10 cellular contexts compared by ENCODE assay signal in the genomic region with DNA sequence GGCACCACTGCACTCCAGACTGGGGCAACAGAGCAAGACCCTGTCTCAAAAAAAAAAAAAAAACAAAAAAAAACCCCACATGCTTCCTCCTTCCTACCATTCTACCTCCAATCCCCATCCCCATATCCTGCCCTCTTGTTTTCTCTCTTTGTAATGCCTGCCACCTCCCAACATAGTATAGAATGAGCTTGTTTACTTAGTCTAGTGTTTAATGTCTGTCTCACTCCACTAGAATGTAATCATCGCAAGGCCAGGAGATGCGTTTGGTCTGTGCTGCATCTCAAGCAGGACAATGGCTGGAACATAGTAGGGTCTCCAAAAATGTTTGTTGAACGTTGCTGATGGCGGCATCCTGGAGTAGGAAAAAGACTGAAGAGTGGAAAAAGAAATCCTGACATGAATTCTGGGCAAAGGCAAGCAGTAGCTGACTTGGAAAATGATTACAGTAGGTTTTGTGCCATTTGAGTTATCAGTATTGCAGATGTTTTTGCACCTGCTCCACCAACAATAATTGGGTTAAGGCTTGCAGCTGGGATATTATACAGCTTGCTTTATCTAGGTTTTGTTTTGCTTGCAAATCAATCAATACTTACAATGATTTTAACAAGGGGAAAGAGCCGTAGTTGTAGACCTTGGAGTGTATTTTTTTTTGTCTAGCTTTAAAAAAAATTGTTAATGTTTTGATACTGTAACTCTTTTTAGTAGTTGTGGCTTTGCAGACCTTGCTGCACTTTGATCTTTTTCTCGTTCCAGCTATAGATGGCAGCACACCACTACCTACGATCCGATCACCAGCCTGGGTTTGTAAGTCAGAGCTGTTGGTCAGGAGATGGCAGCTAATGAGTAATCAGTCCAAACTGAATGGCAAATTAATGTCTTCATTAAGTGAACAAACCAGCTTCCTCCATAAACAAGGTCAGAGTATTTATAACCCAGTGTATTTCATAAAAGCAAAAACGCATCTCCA.
DNase-seq lines count a peak whose midpoint lies in the region; ATAC-seq and TF ChIP-seq lines count a peak whose summit lies in the region.
"Had no signal": no experiment of that assay in that cellular context is flagged by ENCODE, and none has a peak within 500 bp of the region (broad histone marks: within the 10 kb centered on the region; RNA-seq: fewer than 3 reads in every experiment).

No MANE protein-coding gene starts in this region.

- TF ChIP-seq CTCF in LNCaP clone FGC (IDR thresholded peaks at IDR 0.05; ENCODE audit: control insufficient read depth, extremely low read depth, insufficient read depth), result peak; percentile 73
- TF ChIP-seq CTCF in astrocyte of the cerebellum (IDR thresholded peaks at IDR 0.05; ENCODE audit: low read depth, low read length, missing control alignments), result peak; percentile 23
- TF ChIP-seq CTCF in right lobe of liver (IDR thresholded peaks at IDR 0.05), result peak in 3 of 4 donors; percentile 18 to 42 (median 31)

- no peaks in the 10 kb centered on the region for H3K36me3 ChIP-seq in right lobe of liver
- H3K36me3 ChIP-seq in SJCRH30, result no peaks in the 10 kb centered on the region

- ATAC-seq in right lobe of liver, result peak; percentile 56 to 78 (median 69)
- ATAC-seq in GM19397 (IDR thresholded peaks at IDR 0.05; ENCODE audit: unreplicated experiment), result no peak
- no peak for ATAC-seq in GM21717 (IDR thresholded peaks at IDR 0.05; ENCODE audit: unreplicated experiment)

- in situ Hi-C loops in Caki2 (cut with HindIII; ENCODE audit: low pct_unique_long_range_greater_than_20kb, low sequenced_read_pairs), result no loop called here
- in situ Hi-C loops in astrocyte of the cerebellum (cut with HindIII; ENCODE audit: low sequenced_read_pairs), result loop anchor here (5.0 kb wide), 1 partner anchor 264 kb away; no protein-coding TSS in a partner anchor

- WGBS in right lobe of liver (ENCODE audit: insufficient coverage, low coverage, low lambda C conversion rate, missing lambda C conversion rate), result 66% methylated on average over 9 of the region's 9 CpGs

- H3K27me3 ChIP-seq in right lobe of liver (no peaks in the 10 kb centered on the region), SJCRH30 (no peaks in the 10 kb centered on the region)

- H3K9me3 ChIP-seq in right lobe of liver (no peaks in the 10 kb centered on the region), SJCRH30 (replicated peaks) (no peaks in the 10 kb centered on the region)

- H3K27ac ChIP-seq in right lobe of liver, result no peak overlapping the region
- H3K27ac ChIP-seq in SJCRH30, result no peak overlapping the region

- no peak for TF ChIP-seq POLR2A in right lobe of liver (IDR thresholded peaks at IDR 0.05)

- intact Hi-C loops in right lobe of liver (cut with DNase I), result no loop called here

- DNase-seq in Caki2 (ENCODE audit: low read depth) (peak; percentile 50), LNCaP clone FGC (ENCODE audit: low read depth) (no peak), astrocyte of the cerebellum (ENCODE audit: low read depth) (no peak), right lobe of liver (no peak), SJCRH30 (no peak), iPS-NIHi7 (ENCODE audit: extremely low spot score) (no peak)
- DNase-seq: naive B cell, NCI-H2081 treated with DMSO at 0.1 percent for 48 hours had no signal

- H3K4me3 ChIP-seq in LNCaP clone FGC (ENCODE audit: low read depth, low read length), result no peak overlapping the region
- H3K4me3 ChIP-seq in astrocyte of the cerebellum (ENCODE audit: low read depth, low read length), result no peak overlapping the region
- H3K4me3 ChIP-seq in right lobe of liver, result no peak overlapping the region
- H3K4me3 ChIP-seq in SJCRH30, result no peak overlapping the region

- H3K4me1 ChIP-seq in right lobe of liver (no peaks in the 10 kb centered on the region), SJCRH30 (no peaks in the 10 kb centered on the region)

Comparison
In these comparisons a context has a peak if more than half of its experiments do, and no peak if none do; other contexts are left out.
1. CTCF ChIP-seq: peak in every context shown above with its lines; median percentile 73 in LNCaP clone FGC; 31 in right lobe of liver; 23 in astrocyte of the cerebellum.
2. ATAC-seq: peak in right lobe of liver (4 of 4); none in GM19397 (single experiment) and GM21717 (single experiment).